3 cellular contexts compared by ENCODE assay signal in the genomic region with DNA sequence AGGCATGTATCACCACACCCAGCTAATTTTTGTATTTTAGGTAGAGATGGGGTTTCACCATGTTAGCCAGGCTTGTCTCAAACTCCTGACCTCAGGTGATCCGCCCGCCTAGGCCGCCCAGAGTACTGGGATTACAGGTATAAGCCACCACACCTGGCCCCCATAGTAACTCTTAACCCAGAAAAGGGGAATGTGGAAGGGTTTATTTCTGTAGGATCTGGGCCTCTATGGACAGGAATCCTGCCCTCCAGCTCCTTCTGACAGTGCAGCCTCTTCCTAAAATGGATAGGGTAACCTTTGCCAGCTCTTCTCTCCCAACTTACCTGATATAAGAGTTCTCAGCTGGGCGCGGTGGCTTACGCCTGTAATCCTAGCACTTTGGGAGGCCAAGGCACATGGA. TPM values are rescaled to one million over a fixed set of nuclear protein-coding genes. Genes with fewer than 3 reads are reported as not detected.
"Had no signal": no experiment of that assay in that cellular context is flagged by ENCODE, and none has a peak within 500 bp of the region (broad histone marks: within the 10 kb centered on the region; RNA-seq: fewer than 3 reads in every experiment).

No MANE protein-coding gene starts in this region.

RNA-seq across cellular contexts. Expression of a gene that starts 11.0 kb away (rescaled TPM):
- total RNA-seq: ascending aorta, cardiac septum had no signal

RNA-seq across cellular contexts. Expression of a gene that starts 35.0 kb away (rescaled TPM):
- total RNA-seq: activated T-helper 1 cell treated with anti-CD3 and anti-CD28 coated beads, Interleukin-12 subunit alpha, Interleukin-12 subunit beta, Interleukin-2, Interleukin-4 antibody, amounts not matched to agents 30 ng/mL and 10 ng/mL and 1 ng/mL, durations not matched to agents 14 hours and 24 hours and 36 hours had no signal
